Comparison of ENCODE assay signal across 8 cellular contexts in the genomic region with DNA sequence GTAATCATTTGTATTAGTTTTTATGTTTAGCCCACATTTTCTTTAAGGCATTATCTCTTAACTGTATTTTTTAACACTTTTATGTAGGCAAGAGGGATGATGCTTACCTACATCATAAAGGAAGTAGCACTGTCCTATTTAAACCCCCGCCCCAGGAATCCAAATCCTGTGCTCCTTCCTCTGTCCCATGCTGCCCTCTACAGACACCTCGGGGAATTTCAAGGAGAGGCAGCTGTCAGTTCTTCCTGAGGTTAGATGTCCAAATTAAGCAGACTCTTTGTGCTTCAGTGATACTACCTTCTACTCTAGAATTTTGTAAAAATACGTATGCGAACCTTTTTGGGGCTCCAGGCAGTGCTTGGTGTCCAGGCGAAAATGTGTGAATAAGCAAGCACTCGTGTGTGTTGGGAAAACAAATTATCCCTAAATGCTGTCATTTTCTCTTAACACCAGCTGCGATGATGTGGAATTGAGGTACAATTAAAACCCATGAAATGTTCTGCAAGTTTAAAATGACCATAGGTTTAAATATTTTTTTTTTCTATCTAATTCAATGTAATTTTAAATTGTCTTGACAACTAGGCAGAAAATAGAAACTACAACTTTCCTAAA.
DNase-seq lines count a peak whose midpoint lies in the region; ATAC-seq lines count a peak whose summit lies in the region.

No MANE protein-coding gene starts in this region.

- peak; percentile 64 for DNase-seq in activated CD4-positive, alpha-beta T cell treated with anti-CD3 and anti-CD28 coated beads for 48 hours
- no peak for DNase-seq in activated CD4-positive, alpha-beta T cell treated with anti-CD3 and anti-CD28 coated beads, Interleukin-2, amount 50 U/mL, for 1 hour
- DNase-seq in HUDEP-2 (lab: John Stamatoyannopoulos, UW; ENCODE audit: unreplicated experiment in 76 of 76) (peak in 42 of 76 experiments; percentile 1 to 68 (median 22)), UCSD-AML1 (lab: John Stamatoyannopoulos, UW; ENCODE audit: unreplicated experiment) (peak; percentile 28), kidney tubule cell (ENCODE audit: low spot score) (peak; percentile 59), epidermal melanocyte (ENCODE audit: insufficient read length, low spot score) (no peak)

- ATAC-seq in HG03565 (IDR thresholded peaks at IDR 0.05; ENCODE audit: unreplicated experiment) (no peak), HG02884 (IDR thresholded peaks at IDR 0.05; ENCODE audit: unreplicated experiment) (no peak)

Comparison
In these comparisons a context has a peak if more than half of its experiments do, and no peak if none do; other contexts are left out.
1. DNase-seq: peak in activated CD4-positive, alpha-beta T cell treated with anti-CD3 and anti-CD28 coated beads for 48 hours (single experiment), HUDEP-2 (42 of 76), UCSD-AML1 (single experiment) and kidney tubule cell (single experiment); none in activated CD4-positive, alpha-beta T cell treated with anti-CD3 and anti-CD28 coated beads, Interleukin-2, amount 50 U/mL, for 1 hour (single experiment) and epidermal melanocyte (single experiment).